ENCODE assay signal across 9 cellular contexts in the genomic region with DNA sequence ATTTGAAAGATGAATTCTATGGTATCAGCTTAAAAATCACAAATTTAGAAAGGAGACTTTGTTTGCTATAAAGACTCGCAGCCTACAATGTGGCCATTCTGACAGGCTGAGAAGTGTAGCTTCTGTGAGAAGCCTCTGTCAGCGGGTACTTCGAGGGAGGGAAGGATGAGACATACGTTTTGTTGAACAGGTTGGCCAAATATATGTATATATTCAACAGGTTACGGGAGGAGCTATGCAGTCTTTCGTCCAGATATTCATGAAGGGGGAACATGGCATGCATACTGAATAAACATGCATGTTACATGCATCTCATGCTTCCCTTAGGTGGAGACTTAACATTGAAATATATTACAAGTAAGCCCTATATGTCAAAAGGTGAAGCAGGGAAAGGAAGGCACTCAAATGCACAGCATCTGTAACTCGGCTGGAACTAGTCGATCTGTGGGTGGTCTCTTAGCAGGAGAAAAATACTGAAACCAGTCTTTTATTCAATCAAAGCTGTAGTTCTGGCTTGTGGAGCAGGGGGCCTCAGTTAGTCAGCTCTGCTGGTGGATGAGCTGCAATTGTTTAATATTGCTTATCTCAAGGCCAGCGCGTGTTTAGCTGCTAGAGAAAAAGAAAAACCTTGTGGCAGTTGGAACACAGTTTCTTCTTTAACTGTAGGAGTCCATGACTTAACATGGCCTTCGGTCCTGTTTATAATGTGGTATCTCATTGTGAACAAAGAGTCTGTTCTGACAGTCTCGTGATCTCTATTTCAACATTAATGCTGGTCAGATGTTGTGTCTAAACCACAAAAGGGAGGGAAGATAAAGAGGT.
A peak's percentile ranks its signal among the peaks of the same experiment; 100 is the strongest.
DNase-seq lines count a peak whose midpoint lies in the region; ATAC-seq and TF ChIP-seq lines count a peak whose summit lies in the region.
"Had no signal": no experiment of that assay in that cellular context is flagged by ENCODE, and none has a peak within 500 bp of the region (broad histone marks: within the 10 kb centered on the region; RNA-seq: fewer than 3 reads in every experiment).

No MANE protein-coding gene starts in this region.

- peak overlapping the region in 1 of 2 experiments; percentile 19; a peak in 1 of 4 replicates for H4K8ac ChIP-seq in IMR-90 (ENCODE audit: low read depth in 2 of 2, low read length in 2 of 2)

- BruUV-seq in IMR-90 (replicated peaks; lab: Mats Ljungman, UMichigan), result no TSS peak

- in situ Hi-C loops in IMR-90 (cut with MboI; ENCODE audit: low sequenced_read_pairs), result no loop called here

- POLR2A ChIA-PET in IMR-90 (lab: Charles Lee; ENCODE audit: unreplicated experiment), result no interaction called here

- H3K36me3 ChIP-seq in IMR-90 (ENCODE audit: control insufficient read depth, insufficient read depth, low read length), result no peaks in the 10 kb centered on the region

- H2BK5ac ChIP-seq in IMR-90 (ENCODE audit: low read depth, low read length, poor library complexity, severe bottlenecking), result no peak overlapping the region

- no peak overlapping the region for H3K27ac ChIP-seq in IMR-90 (ENCODE audit: insufficient read depth, low read length)
- H3K27ac ChIP-seq: KMS-11 had no signal

- H3K9ac ChIP-seq in IMR-90 (ENCODE audit: low read depth, low read length), result no peak overlapping the region
- H3K9ac ChIP-seq: KMS-11 had no signal

- H3K56ac ChIP-seq in IMR-90 (ENCODE audit: extremely low read depth, insufficient read depth, low read length), result no peak overlapping the region

- intact Hi-C loops in IMR-90 (cut with micrococcal nuclease), result no loop called here

- no peak overlapping the region for H3K23ac ChIP-seq in IMR-90 (ENCODE audit: low read depth, low read length)

- ATAC-seq in GM19467 (IDR thresholded peaks at IDR 0.05; ENCODE audit: unreplicated experiment), result peak; percentile 17
- peak; percentile 83 for ATAC-seq in IMR-90 (ENCODE audit: low read depth)
- no peak for ATAC-seq in HG03095 (IDR thresholded peaks at IDR 0.05; ENCODE audit: unreplicated experiment)

- H3K4me1 ChIP-seq in IMR-90 (ENCODE audit: control insufficient read depth, insufficient read depth, low read length), result no peaks in the 10 kb centered on the region; the same call in 1 of the 2 replicates

- H2BK20ac ChIP-seq in IMR-90 (ENCODE audit: low read depth, low read length), result no peak overlapping the region

- H4K91ac ChIP-seq in IMR-90 (ENCODE audit: insufficient read depth, low read depth, low read length), result no peak overlapping the region

- dilution Hi-C loops in IMR-90 (cut with HindIII; ENCODE audit: low sequenced_read_pairs, unreplicated experiment), result no loop called here

- H3K18ac ChIP-seq in IMR-90 (ENCODE audit: low read depth, low read length), result peak overlapping the region; percentile 28; the same call in 1 of the 2 replicates

- WGBS in IMR-90 (ENCODE audit: extremely low coverage in 2 of 2, insufficient read length in 1 of 2), 2 experiments, result 30% methylated on average over 2 of the region's 12 CpGs; no CpG with 5 or more reads in 1 of the 2 experiments

- no peaks in the 10 kb centered on the region for H3K9me1 ChIP-seq in IMR-90 (ENCODE audit: insufficient read depth, low read length)

- H4K20me1 ChIP-seq in IMR-90 (ENCODE audit: insufficient read depth, low read length), result no peaks in the 10 kb centered on the region

- peaks cover 4% of the 10 kb centered on the region; the same call in 1 of the 2 replicates for H3K9me3 ChIP-seq in IMR-90 (ENCODE audit: control insufficient read depth, insufficient read depth, low read length)

- CTCF ChIA-PET in IMR-90 (lab: Yijun Ruan, JAX), result interaction anchor here (0.6 to 1.3 kb wide), 3 partner anchors 26 to 149 kb away, joined by 3 to 4 read pairs (median 3); no protein-coding TSS in a partner anchor

- no peak overlapping the region for H2AK5ac ChIP-seq in IMR-90 (ENCODE audit: low read depth, low read length)

- peak overlapping the region; percentile 7; the same call in 1 of the 3 replicates for H2BK15ac ChIP-seq in IMR-90 (ENCODE audit: low read depth, low read length)

- no peak for DNase-seq in AG09319 (ENCODE audit: extremely low read depth, low read depth)
- DNase-seq in IMR-90, result peak; percentile 54
- no peak for DNase-seq in epithelial cell of proximal tubule (ENCODE audit: low read depth)
- DNase-seq in AG08396 (ENCODE audit: low spot score), result no peak
- no peak for DNase-seq in glomerular visceral epithelial cell (ENCODE audit: extremely low spot score)
- no peak for DNase-seq in activated CD4-positive, alpha-beta T cell treated with anti-CD3 and anti-CD28 coated beads, Interleukin-2, amount 50 U/mL, for 48 hours

- peak; percentile 26 for TF ChIP-seq CTCF in AG09319 (IDR thresholded peaks at IDR 0.05; ENCODE audit: low read depth, low read length)
- peak; percentile 37 for TF ChIP-seq CTCF in IMR-90 (conservative IDR thresholded peaks at IDR 0.05; ENCODE audit: low read depth, low read length)
- TF ChIP-seq CTCF in epithelial cell of proximal tubule (conservative IDR thresholded peaks at IDR 0.05; ENCODE audit: low read depth, low read length), result peak; percentile 13

- H2AK9ac ChIP-seq in IMR-90 (replicated peaks; ENCODE audit: low read depth, low read length, poor library complexity), result no peak overlapping the region

- peaks cover 1% of the 10 kb centered on the region; the same call in 1 of the 2 replicates for H3K27me3 ChIP-seq in IMR-90 (ENCODE audit: control insufficient read depth, insufficient read depth, low read length)

- H2BK120ac ChIP-seq in IMR-90 (ENCODE audit: low read depth, low read length), result no peak overlapping the region

- H2AFZ ChIP-seq in IMR-90 (replicated peaks; ENCODE audit: low read length, poor library complexity), result no peak overlapping the region

- peak overlapping the region; percentile 20; the same call in 1 of the 2 replicates for H4K5ac ChIP-seq in IMR-90 (ENCODE audit: low read depth, low read length)

- H3K4me2 ChIP-seq in IMR-90 (ENCODE audit: low read depth, low read length), result peak overlapping the region; percentile 62
- H3K4me2 ChIP-seq: KMS-11 had no signal

- H3K4me3 ChIP-seq in IMR-90 (ENCODE audit: insufficient read depth, low read depth, low read length), result no peak overlapping the region
- no peak overlapping the region for H3K4me3 ChIP-seq in epithelial cell of proximal tubule (ENCODE audit: low read depth, low read length)

- H3K14ac ChIP-seq in IMR-90 (replicated peaks; ENCODE audit: low read depth, low read length), result peak overlapping the region; percentile 55

- TF ChIP-seq RAD21 in IMR-90 (IDR thresholded peaks at IDR 0.05; ENCODE audit: low read length), result peak; percentile 42

- no peak for TF ChIP-seq POLR2A in IMR-90 (IDR thresholded peaks at IDR 0.05; ENCODE audit: low read depth, low read length)

- no peaks in the 10 kb centered on the region for H3K79me1 ChIP-seq in IMR-90 (ENCODE audit: low read depth in 1 of 2, low read length in 2 of 2)

- no peak overlapping the region for H3K4ac ChIP-seq in IMR-90 (ENCODE audit: low read depth, low read length)

TF ChIP-seq in IMR-90, 13 proteins besides CTCF, POLR2A, EP300 and RAD21:
- TF ChIP-seq BHLHE40 (IDR thresholded peaks at IDR 0.05; ENCODE audit: low read depth, low read length), result no peak
- 0 out of 2 replicates have a peak, but pooled peaks have one; percentile 13 for TF ChIP-seq SMC3 (IDR thresholded peaks at IDR 0.05; ENCODE audit: low read depth, low read length)
